1 cellular context compared by ENCODE assay signal in the genomic region with DNA sequence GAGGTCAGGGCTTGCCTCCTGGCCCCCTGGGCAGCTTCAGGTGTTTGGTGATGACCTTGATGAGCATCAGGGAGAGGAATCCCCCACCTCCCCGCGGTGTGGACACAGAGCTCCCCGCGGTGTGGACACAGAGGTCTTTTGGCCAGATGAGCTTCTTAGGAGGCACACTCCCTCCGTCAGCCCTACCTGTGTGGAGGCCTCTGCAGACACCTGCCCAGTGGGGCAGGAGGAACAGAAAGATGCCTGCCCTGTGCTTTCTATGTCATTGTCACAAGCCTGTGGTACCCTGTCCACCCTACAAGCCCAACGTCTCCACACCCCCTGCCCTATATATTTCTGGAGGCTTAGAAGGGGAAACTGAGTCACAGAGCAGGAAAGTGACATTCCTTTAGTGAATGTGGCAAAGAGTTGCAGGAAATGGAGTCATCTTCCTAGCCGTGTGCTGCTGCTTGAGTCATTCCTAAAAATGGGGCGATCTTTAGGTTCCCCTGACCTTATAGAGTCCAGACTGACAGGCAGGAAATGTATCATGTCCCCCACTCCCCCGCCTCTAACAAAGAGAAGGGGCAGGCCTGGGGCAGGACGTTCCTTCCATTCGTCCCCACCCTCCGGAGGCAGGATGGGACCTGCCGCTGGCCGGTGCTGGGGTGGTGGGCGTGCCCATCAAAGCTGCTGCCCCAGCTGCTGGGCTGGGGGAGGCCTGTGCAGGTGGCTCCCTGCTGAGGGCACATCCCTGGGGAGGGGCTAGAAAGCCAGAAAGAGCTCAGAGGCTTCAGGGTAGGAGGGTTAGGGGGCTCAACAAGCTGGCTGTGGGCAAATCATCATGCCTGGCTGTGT.
TF ChIP-seq lines count a peak whose summit lies in the region.

No MANE protein-coding gene starts in this region.

TF ChIP-seq in IMR-90, 13 proteins besides CTCF, POLR2A, EP300 and RAD21:
- no peak for TF ChIP-seq NFE2L2 (IDR thresholded peaks at IDR 0.05; ENCODE audit: low read depth, low read length)
- TF ChIP-seq MAZ (IDR thresholded peaks at IDR 0.05; ENCODE audit: borderline replicate concordance, low read depth, low read length): no peak
- TF ChIP-seq CEBPB (IDR thresholded peaks at IDR 0.05; ENCODE audit: low read depth, low read length): 0 out of 2 replicates have a peak, but pooled peaks have one; percentile 8
- TF ChIP-seq, protein P1, sequence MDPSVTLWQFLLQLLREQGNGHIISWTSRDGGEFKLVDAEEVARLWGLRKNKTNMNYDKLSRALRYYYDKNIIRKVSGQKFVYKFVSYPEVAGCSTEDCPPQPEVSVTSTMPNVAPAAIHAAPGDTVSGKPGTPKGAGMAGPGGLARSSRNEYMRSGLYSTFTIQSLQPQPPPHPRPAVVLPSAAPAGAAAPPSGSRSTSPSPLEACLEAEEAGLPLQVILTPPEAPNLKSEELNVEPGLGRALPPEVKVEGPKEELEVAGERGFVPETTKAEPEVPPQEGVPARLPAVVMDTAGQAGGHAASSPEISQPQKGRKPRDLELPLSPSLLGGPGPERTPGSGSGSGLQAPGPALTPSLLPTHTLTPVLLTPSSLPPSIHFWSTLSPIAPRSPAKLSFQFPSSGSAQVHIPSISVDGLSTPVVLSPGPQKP (IDR thresholded peaks at IDR 0.05; ENCODE audit: borderline replicate concordance, low read depth, low read length): no peak
- TF ChIP-seq SMC3 (IDR thresholded peaks at IDR 0.05; ENCODE audit: low read depth, low read length): no peak
- no peak for TF ChIP-seq RCOR1 (IDR thresholded peaks at IDR 0.05; ENCODE audit: insufficient replicate concordance, low read length)
TF ChIP-seq in IMR-90: peak in this region for 1.
